Comparison of ENCODE assay signal across 7 cellular contexts in the genomic region with DNA sequence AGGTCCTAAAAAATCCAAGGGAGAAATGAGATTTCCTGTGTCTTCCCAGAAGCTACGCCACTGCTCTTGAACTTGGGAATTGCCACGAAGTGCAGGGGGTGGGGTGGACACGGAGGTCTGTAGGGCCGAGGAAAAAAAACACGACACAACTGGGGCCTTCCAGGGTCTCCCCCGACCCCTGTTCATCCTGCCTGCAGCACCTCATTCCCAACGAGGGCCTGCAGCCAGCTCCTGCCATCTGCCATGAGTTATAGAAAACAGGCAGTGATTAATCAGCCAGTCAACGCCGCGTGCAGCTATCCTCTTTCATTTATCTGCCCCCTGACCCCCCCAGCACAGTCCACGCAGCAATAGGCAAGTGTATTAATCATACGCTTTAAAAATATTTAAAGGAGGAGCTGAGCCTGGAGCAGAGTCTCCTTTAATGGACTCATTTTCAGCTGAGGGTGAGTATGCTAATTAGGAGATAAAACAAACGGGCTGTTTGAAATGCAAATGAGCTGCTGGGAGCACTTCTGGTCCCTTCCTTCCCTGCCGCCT.
DNase-seq lines count a peak whose midpoint lies in the region; ATAC-seq and TF ChIP-seq lines count a peak whose summit lies in the region.

No MANE protein-coding gene starts in this region.

- no peak overlapping the region for H4K8ac ChIP-seq in neuronal stem cell (ENCODE audit: low read depth, low read length)

- no peaks in the 10 kb centered on the region for H4K20me1 ChIP-seq in PC-9 (ENCODE audit: insufficient read depth)

- no peak overlapping the region for H2BK120ac ChIP-seq in neuronal stem cell (ENCODE audit: low read depth, low read length)

- no peak overlapping the region for H2BK5ac ChIP-seq in neuronal stem cell (ENCODE audit: low read length)

- H3K4me3 ChIP-seq in PC-9 (peak overlapping the region; percentile 45; the same call in 1 of the 2 replicates), neuronal stem cell (ENCODE audit: low read length in 2 of 2) (no peak overlapping the region), upper lobe of right lung (no peak overlapping the region)

- no peaks in the 10 kb centered on the region for H3K36me3 ChIP-seq in PC-9 (ENCODE audit: low read depth)
- H3K36me3 ChIP-seq in neuronal stem cell (replicated peaks in 1 of 2; ENCODE audit: control insufficient read depth in 2 of 2, insufficient read depth in 2 of 2, low read length in 2 of 2), result no peaks in the 10 kb centered on the region
- no peaks in the 10 kb centered on the region for H3K36me3 ChIP-seq in upper lobe of right lung

- H3K14ac ChIP-seq in neuronal stem cell (ENCODE audit: low read length), result no peak overlapping the region

- no peak overlapping the region for H3K18ac ChIP-seq in neuronal stem cell (ENCODE audit: low read length)

- H2BK15ac ChIP-seq in neuronal stem cell (ENCODE audit: low read length), result no peak overlapping the region

- no peak for ATAC-seq in upper lobe of right lung

- peaks cover 19% of the 10 kb centered on the region; the same call in 1 of the 2 replicates for H3F3A ChIP-seq in PC-9 (ENCODE audit: insufficient read depth, low read depth)

- no peaks in the 10 kb centered on the region for H3K79me1 ChIP-seq in neuronal stem cell (ENCODE audit: low read depth, low read length)

- no CpG with 5 or more reads among the region's 14 CpGs for WGBS in neuronal stem cell (ENCODE audit: extremely low coverage in 2 of 2, insufficient read length in 2 of 2, insufficient replicate concordance in 1 of 2), 2 donors

- no peaks in the 10 kb centered on the region for H3K79me2 ChIP-seq in PC-9 (ENCODE audit: low read depth)

- no peaks in the 10 kb centered on the region for H3K27me3 ChIP-seq in PC-9 (ENCODE audit: insufficient read depth, low read depth)
- peaks cover 0 to 68% (median 19%) of the 10 kb centered on the region in 3 experiments for H3K27me3 ChIP-seq in neuronal stem cell (ENCODE audit: control insufficient read depth in 3 of 3, insufficient read depth in 3 of 3, low read depth in 1 of 3, low read length in 3 of 3)
- peaks cover 46% of the 10 kb centered on the region for H3K27me3 ChIP-seq in upper lobe of right lung

- peak overlapping the region; percentile 70 for H2AFZ ChIP-seq in PC-9
- H2AFZ ChIP-seq in neuronal stem cell (ENCODE audit: low read length), result no peak overlapping the region

- POLR2A ChIA-PET in PC-9 (lab: Charles Lee; ENCODE audit: unreplicated experiment), result interaction anchor here (0.5 to 1.6 kb wide), 23 partner anchors 34 to 1526 kb away, joined by 3 to 26 read pairs (median 6); a partner anchor contains a TSS

- no peak overlapping the region for H3K4ac ChIP-seq in neuronal stem cell (ENCODE audit: low read length)

- H3K23ac ChIP-seq in neuronal stem cell (ENCODE audit: low read depth, low read length, poor library complexity), result peak overlapping the region; percentile 100

- CTCF ChIA-PET in PC-9 (lab: Charles Lee), result interaction anchor here (0.5 to 1.4 kb wide), 10 partner anchors 9 to 1487 kb away, joined by 3 to 13 read pairs (median 5); no protein-coding TSS in a partner anchor

- intact Hi-C loops in PC-9 (cut with micrococcal nuclease; ENCODE audit: unreplicated experiment), result loop anchor here (1.0 to 5.0 kb wide), 4 partner anchors 380 to 763 kb away; a partner anchor contains a TSS
- intact Hi-C loops in upper lobe of right lung (cut with DNase I), result no loop called here

- no peaks in the 10 kb centered on the region for H3K9me2 ChIP-seq in PC-9 (ENCODE audit: insufficient read depth)

- H3K9ac ChIP-seq in neuronal stem cell (ENCODE audit: low read depth, low read length, poor library complexity), result no peak overlapping the region

- TF ChIP-seq CTCF in PC-9 (conservative IDR thresholded peaks at IDR 0.05), result no peak
- no peak for TF ChIP-seq CTCF in upper lobe of right lung (IDR thresholded peaks at IDR 0.05)

- no peak overlapping the region for H4K91ac ChIP-seq in neuronal stem cell (ENCODE audit: low read depth, low read length, poor library complexity)

- no peak overlapping the region for H2BK12ac ChIP-seq in neuronal stem cell (ENCODE audit: low read length)

- no peak overlapping the region for H2AK5ac ChIP-seq in neuronal stem cell (ENCODE audit: low read depth, low read length)

- TSS peak; percentile 100 for BruUV-seq in PC-9 (replicated peaks; lab: Mats Ljungman, UMichigan)

- in situ Hi-C loops in G401 (cut with HindIII; ENCODE audit: low sequenced_read_pairs), result no loop called here

- no peak overlapping the region for H3K27ac ChIP-seq in PC-9
- no peak overlapping the region for H3K27ac ChIP-seq in neuronal stem cell (replicated peaks; ENCODE audit: low read length)
- no peak overlapping the region for H3K27ac ChIP-seq in upper lobe of right lung

- peak; percentile 68 for DNase-seq in G401 (ENCODE audit: low spot score)
- peak; percentile 97 for DNase-seq in HS-5 (ENCODE audit: low read depth)
- DNase-seq in PC-9, result peak; percentile 82 to 98
- DNase-seq in ecto neural progenitor cell (ENCODE audit: low spot score), result peak; percentile 80
- peak; percentile 57 for DNase-seq in neuronal stem cell (ENCODE audit: low spot score)
- no peak for DNase-seq in upper lobe of right lung
- DNase-seq in stimulated activated naive CD4-positive, alpha-beta T cell (lab: John Stamatoyannopoulos, UW), result no peak

- H3K4me2 ChIP-seq in PC-9 (peak overlapping the region; percentile 69), neuronal stem cell (ENCODE audit: insufficient read depth, low read length, poor library complexity, severe bottlenecking) (peak overlapping the region; percentile 63)

- H3K9me3 ChIP-seq in PC-9 (ENCODE audit: insufficient read depth, low read depth), result no peaks in the 10 kb centered on the region
- H3K9me3 ChIP-seq in neuronal stem cell (replicated peaks in 1 of 2; ENCODE audit: control insufficient read depth in 2 of 2, insufficient read depth in 1 of 2, low read depth in 1 of 2, low read length in 2 of 2), result peaks cover 0 to 2% of the 10 kb centered on the region in 2 donors
- no peaks in the 10 kb centered on the region for H3K9me3 ChIP-seq in upper lobe of right lung

- H3K4me1 ChIP-seq in PC-9 (replicated peaks; ENCODE audit: insufficient read depth), result peaks cover 16% of the 10 kb centered on the region; the same call in 1 of the 2 replicates
- H3K4me1 ChIP-seq in neuronal stem cell (ENCODE audit: control insufficient read depth in 2 of 2, insufficient read depth in 1 of 2, low read depth in 1 of 2, low read length in 2 of 2), result peaks cover 13 to 19% of the 10 kb centered on the region in 2 donors
- H3K4me1 ChIP-seq in upper lobe of right lung, result no peaks in the 10 kb centered on the region

Comparison
In these comparisons a context has a peak if more than half of its experiments do, and no peak if none do; other contexts are left out.
1. DNase-seq: peak in G401 (single experiment), HS-5 (single experiment), PC-9 (2 of 2), ecto neural progenitor cell (single experiment) and neuronal stem cell (single experiment); none in upper lobe of right lung (single experiment) and stimulated activated naive CD4-positive, alpha-beta T cell (0 of 6).